In the genomic region with DNA sequence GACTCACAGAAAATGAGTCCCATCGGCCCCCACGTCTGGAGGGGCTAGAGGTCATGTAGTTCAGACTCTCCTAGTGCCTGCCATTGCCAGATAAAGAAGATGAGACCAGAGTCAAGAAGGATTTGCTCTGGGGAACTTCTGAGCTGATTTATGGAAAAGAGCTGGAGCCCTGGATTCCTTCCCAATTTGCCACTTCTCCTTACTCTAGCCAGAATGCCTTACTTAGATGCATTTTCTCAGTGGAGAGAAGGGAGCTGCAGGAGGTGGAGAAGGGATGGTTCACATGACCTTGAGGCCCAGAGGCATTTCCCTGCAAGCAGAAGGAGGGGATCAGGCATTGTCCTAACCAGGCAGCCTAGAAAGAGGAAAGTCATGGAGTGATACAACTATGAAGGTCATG, we compare ENCODE assay signal across 29 cellular contexts.
"Had no signal": no experiment of that assay in that cellular context is flagged by ENCODE, and none has a peak within 500 bp of the region (broad histone marks: within the 10 kb centered on the region; RNA-seq: fewer than 3 reads in every experiment).

No MANE protein-coding gene starts in this region.

- H3K4me3 ChIP-seq: esophagus squamous epithelium, gastrocnemius medialis, left ventricle myocardium inferior, lung, mucosa of descending colon, psoas muscle, right atrium auricular region, smooth muscle cell, stomach, thyroid gland, upper lobe of left lung had no signal

- H3K9me3 ChIP-seq: esophagus squamous epithelium, gastrocnemius medialis, left ventricle myocardium inferior, mucosa of descending colon, psoas muscle, right atrium auricular region, stomach, thyroid gland, upper lobe of left lung had no signal

- H3K4me2 ChIP-seq: smooth muscle cell had no signal

- ATAC-seq: activated naive CD8-positive, alpha-beta T cell treated with anti-CD3 and anti-CD28 coated beads, Interleukin-2, amount 50 U/mL, for 24 hours; gastrocnemius medialis; mucosa of descending colon; psoas muscle; WTC11 had no signal

- H3K27ac ChIP-seq: epithelial cell of prostate, esophagus squamous epithelium, gastrocnemius medialis, left ventricle myocardium inferior, parathyroid adenoma, psoas muscle, right atrium auricular region, stomach, thyroid gland, upper lobe of left lung had no signal

- H3K27me3 ChIP-seq: esophagus squamous epithelium, gastrocnemius medialis, right atrium auricular region, stomach, thyroid gland, upper lobe of left lung had no signal

- DNase-seq: activated CD4-positive, alpha-beta memory T cell treated with anti-CD3 and anti-CD28 coated beads, Interleukin-2, amount 10 ng/mL, durations not matched to agents 7 days and 5 days; activated CD4-positive, alpha-beta T cell treated with anti-CD3 and anti-CD28 coated beads for 1 hour; activated CD4-positive, alpha-beta T cell treated with anti-CD3 and anti-CD28 coated beads, Interleukin-2, amount 10 ng/mL, durations not matched to agents 7 days and 5 days; activated CD8-positive, alpha-beta memory T cell treated with anti-CD3 and anti-CD28 coated beads, Interleukin-2, amount 50 U/mL, for 48 hours; activated gamma-delta T cell; activated naive CD8-positive, alpha-beta T cell treated with anti-CD3 and anti-CD28 coated beads, Interleukin-2, amount 50 U/mL, for 24 hours; activated T-cell treated with anti-CD3 and anti-CD28 coated beads, Interleukin-2, amount 50 U/mL, for 24 hours; dermis blood vessel endothelial cell; effector CD4-positive, alpha-beta T cell; esophagus squamous epithelium; gastrocnemius medialis; glutamatergic neuron; left ventricle myocardium inferior; mucosa of descending colon; occipital lobe; psoas muscle; stimulated activated CD4-positive, alpha-beta T cell treated with anti-CD3 and anti-CD28 coated beads, Interleukin-1b, Interleukin-23, amount 100 ng/mL, for 48 hours; stimulated activated CD4-positive, alpha-beta T cell treated with anti-CD3 and anti-CD28 coated beads, Interleukin-4, amount 100 ng/mL, for 4 hours; stimulated activated CD8-positive, alpha-beta memory T cell treated with anti-CD3 and anti-CD28 coated beads, Interleukin-4, amount 100 ng/mL, for 48 hours; stomach; T-helper 2 cell; thyroid gland; upper lobe of left lung had no signal

- H3K9ac ChIP-seq: parathyroid adenoma had no signal

- H3K4me1 ChIP-seq: gastrocnemius medialis, parathyroid adenoma, psoas muscle had no signal

- H3K36me3 ChIP-seq: esophagus squamous epithelium, gastrocnemius medialis, left ventricle myocardium inferior, right atrium auricular region, stomach, thyroid gland, upper lobe of left lung had no signal
